12 cellular contexts compared by ENCODE assay signal in genomic region chr9:114450833-114451706, GRCh38. TPM values are rescaled to one million over a fixed set of nuclear protein-coding genes. Genes with fewer than 3 reads are reported as not detected.
DNase-seq lines count a peak whose midpoint lies in the region; ATAC-seq and TF ChIP-seq lines count a peak whose summit lies in the region.
"Had no signal": no experiment of that assay in that cellular context is flagged by ENCODE, and none has a peak within 500 bp of the region (broad histone marks: within the 10 kb centered on the region; RNA-seq: fewer than 3 reads in every experiment).

No MANE protein-coding gene starts in this region.

- H3K9me3 ChIP-seq in CD4-positive, alpha-beta memory T cell (ENCODE audit: control insufficient read depth in 1 of 2, low read length in 2 of 2) = no peaks in the 10 kb centered on the region
- H3K9me3 ChIP-seq in vagina = no peaks in the 10 kb centered on the region
- H3K9me3 ChIP-seq: colonic mucosa had no signal

- peak; percentile 88 for ATAC-seq in GM18868 (IDR thresholded peaks at IDR 0.05; ENCODE audit: unreplicated experiment)
- peak; percentile 58 for ATAC-seq in HG03135 (IDR thresholded peaks at IDR 0.05; ENCODE audit: unreplicated experiment)
- ATAC-seq: heart left ventricle had no signal

- CTCF ChIA-PET in CD4-positive, alpha-beta memory T cell (lab: Charles Lee; ENCODE audit: partially characterized antibody) = interaction anchor here (0.8 to 1.8 kb wide), 4 partner anchors 10 to 45 kb away, joined by 3 to 4 read pairs (median 4); no protein-coding TSS in a partner anchor

- POLR2A ChIA-PET in CD4-positive, alpha-beta memory T cell (lab: Charles Lee; ENCODE audit: partially characterized antibody) = interaction anchor here (0.6 to 1.0 kb wide), 2 partner anchors 139 to 203 kb away, joined by 3 to 4 read pairs; no protein-coding TSS in a partner anchor

- TF ChIP-seq POLR2A in vagina (IDR thresholded peaks at IDR 0.05) = no peak

- peaks cover 0 to 14% (median 6%) of the 10 kb centered on the region in 8 donors for H3K9me3 Mint-ChIP-seq in CD4-positive, alpha-beta memory T cell

- TF ChIP-seq CTCF in coronary artery (IDR thresholded peaks at IDR 0.05) (no peak), vagina (IDR thresholded peaks at IDR 0.05) (no peak)

- peak overlapping the region in 6 of 7 donors; percentile 69 to 91 (median 88) for H3K27ac Mint-ChIP-seq in CD4-positive, alpha-beta memory T cell
- H3K27ac Mint-ChIP-seq: mesothelial cell of epicardium had no signal

- intact Hi-C loops in CD4-positive, alpha-beta memory T cell (cut with micrococcal nuclease) = loop anchor here (5.0 kb wide), 1 partner anchor 56 kb away; the partner anchor contains the start of gene WHRN
- intact Hi-C loops in vagina (cut with DNase I) = no loop called here

- peaks cover 27% of the 10 kb centered on the region for H3K4me1 ChIP-seq in CD4-positive, alpha-beta memory T cell (ENCODE audit: insufficient read depth, low read length)
- peaks cover 6% of the 10 kb centered on the region for H3K4me1 ChIP-seq in vagina
- H3K4me1 ChIP-seq: colonic mucosa had no signal

- H3K27ac ChIP-seq in CD4-positive, alpha-beta memory T cell (ENCODE audit: low read depth, low read length) = no peak overlapping the region
- no peak overlapping the region for H3K27ac ChIP-seq in coronary artery
- no peak overlapping the region for H3K27ac ChIP-seq in vagina
- H3K27ac ChIP-seq: colonic mucosa, heart left ventricle, skin epidermis had no signal

- H3K36me3 ChIP-seq in CD4-positive, alpha-beta memory T cell (ENCODE audit: insufficient read depth, low read length) = no peaks in the 10 kb centered on the region
- H3K36me3 ChIP-seq in vagina = no peaks in the 10 kb centered on the region
- H3K36me3 ChIP-seq: colonic mucosa, heart left ventricle had no signal

- DNase-seq in CD4-positive, alpha-beta memory T cell = peak in 4 of 5 donors; percentile 17 to 51 (median 36)
- DNase-seq in coronary artery (ENCODE audit: low spot score) (peak; percentile 14), COR-L47 (lab: John Stamatoyannopoulos, UW) (no peak), vagina (ENCODE audit: extremely low spot score in 2 of 2) (no peak), NOMO-1 treated with DMSO at 0.1 percent for 48 hours (lab: John Stamatoyannopoulos, UW; ENCODE audit: unreplicated experiment) (no peak), NCI-H187 treated with DMSO at 0.1 percent for 48 hours (lab: John Stamatoyannopoulos, UW) (no peak)
- DNase-seq: colonic mucosa, heart left ventricle had no signal

- peaks cover 0 to 8% of the 10 kb centered on the region in 2 donors for H3K36me3 Mint-ChIP-seq in CD4-positive, alpha-beta memory T cell

- peaks cover 19 to 43% (median 25%) of the 10 kb centered on the region in 4 donors for H3K4me1 Mint-ChIP-seq in CD4-positive, alpha-beta memory T cell
- H3K4me1 Mint-ChIP-seq: mesothelial cell of epicardium had no signal

- H3K27me3 Mint-ChIP-seq in CD4-positive, alpha-beta memory T cell = peaks cover 0 to under 1% of the 10 kb centered on the region in 2 donors

- no peaks in the 10 kb centered on the region for H3K27me3 ChIP-seq in CD4-positive, alpha-beta memory T cell (ENCODE audit: insufficient read depth, low read length)
- H3K27me3 ChIP-seq in vagina = no peaks in the 10 kb centered on the region
- H3K27me3 ChIP-seq: colonic mucosa, heart left ventricle had no signal

- H3K4me3 Mint-ChIP-seq in CD4-positive, alpha-beta memory T cell = peak overlapping the region in 5 of 8 donors; percentile 1 to 46 (median 20)
- H3K4me3 Mint-ChIP-seq: mesothelial cell of epicardium had no signal

- H3K4me3 ChIP-seq in CD4-positive, alpha-beta memory T cell (ENCODE audit: low read length in 2 of 2) = no peak overlapping the region
- H3K4me3 ChIP-seq in coronary artery = no peak overlapping the region
- H3K4me3 ChIP-seq in vagina = no peak overlapping the region
- H3K4me3 ChIP-seq: colonic mucosa, heart left ventricle, skin epidermis had no signal

RNA-seq across cellular contexts. Expression of gene WHRN, which starts 54.2 kb away (rescaled TPM):
- 10 to 100 TPM in 1 of 2 experiments, 1 to 10 TPM in 1; 8.4 to 10.1 TPM for total RNA-seq in CD4-positive, alpha-beta memory T cell
- polyA plus RNA-seq in CD4-positive, alpha-beta memory T cell = 1 to 10 TPM in 1 of 2 donors, under 1 TPM in 1; 0.24 to 1.5 TPM
- total RNA-seq in vagina = 9.1 TPM

Comparison
In these comparisons a context has a peak if more than half of its experiments do, and no peak if none do; other contexts are left out.
1. DNase-seq: peak in CD4-positive, alpha-beta memory T cell (4 of 5) and coronary artery (single experiment); none in COR-L47 (single experiment), vagina (0 of 2), NOMO-1 treated with DMSO at 0.1 percent for 48 hours (single experiment) and NCI-H187 treated with DMSO at 0.1 percent for 48 hours (single experiment).